Comparison of ENCODE assay signal across 1 cellular context in the genomic region with DNA sequence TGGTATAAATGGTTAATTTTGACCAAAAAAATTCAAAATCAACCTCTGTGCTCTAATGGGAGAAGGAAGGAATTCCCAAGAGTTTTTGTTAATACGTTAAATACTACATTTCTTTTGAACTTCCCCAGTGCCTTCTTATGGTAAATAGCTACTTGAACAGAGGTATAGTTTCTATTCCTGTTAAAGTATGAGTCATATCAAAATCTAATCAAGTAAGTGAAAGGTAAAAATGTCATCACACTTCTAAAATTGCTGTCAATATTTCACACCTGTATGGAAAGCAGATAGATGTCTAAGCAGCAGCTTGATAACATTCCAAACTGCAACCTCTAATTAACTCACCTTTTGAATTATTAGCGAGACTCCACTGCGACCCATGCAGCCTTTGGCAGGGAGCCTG.
TF ChIP-seq lines count a peak whose summit lies in the region.

No MANE protein-coding gene starts in this region.

TF ChIP-seq in SK-N-SH treated with all-trans-retinoic acid at 6 μM for 48 hours, 23 proteins besides CTCF, POLR2A, EP300 and RAD21 (continued from another document):
- TF ChIP-seq, protein P1, sequence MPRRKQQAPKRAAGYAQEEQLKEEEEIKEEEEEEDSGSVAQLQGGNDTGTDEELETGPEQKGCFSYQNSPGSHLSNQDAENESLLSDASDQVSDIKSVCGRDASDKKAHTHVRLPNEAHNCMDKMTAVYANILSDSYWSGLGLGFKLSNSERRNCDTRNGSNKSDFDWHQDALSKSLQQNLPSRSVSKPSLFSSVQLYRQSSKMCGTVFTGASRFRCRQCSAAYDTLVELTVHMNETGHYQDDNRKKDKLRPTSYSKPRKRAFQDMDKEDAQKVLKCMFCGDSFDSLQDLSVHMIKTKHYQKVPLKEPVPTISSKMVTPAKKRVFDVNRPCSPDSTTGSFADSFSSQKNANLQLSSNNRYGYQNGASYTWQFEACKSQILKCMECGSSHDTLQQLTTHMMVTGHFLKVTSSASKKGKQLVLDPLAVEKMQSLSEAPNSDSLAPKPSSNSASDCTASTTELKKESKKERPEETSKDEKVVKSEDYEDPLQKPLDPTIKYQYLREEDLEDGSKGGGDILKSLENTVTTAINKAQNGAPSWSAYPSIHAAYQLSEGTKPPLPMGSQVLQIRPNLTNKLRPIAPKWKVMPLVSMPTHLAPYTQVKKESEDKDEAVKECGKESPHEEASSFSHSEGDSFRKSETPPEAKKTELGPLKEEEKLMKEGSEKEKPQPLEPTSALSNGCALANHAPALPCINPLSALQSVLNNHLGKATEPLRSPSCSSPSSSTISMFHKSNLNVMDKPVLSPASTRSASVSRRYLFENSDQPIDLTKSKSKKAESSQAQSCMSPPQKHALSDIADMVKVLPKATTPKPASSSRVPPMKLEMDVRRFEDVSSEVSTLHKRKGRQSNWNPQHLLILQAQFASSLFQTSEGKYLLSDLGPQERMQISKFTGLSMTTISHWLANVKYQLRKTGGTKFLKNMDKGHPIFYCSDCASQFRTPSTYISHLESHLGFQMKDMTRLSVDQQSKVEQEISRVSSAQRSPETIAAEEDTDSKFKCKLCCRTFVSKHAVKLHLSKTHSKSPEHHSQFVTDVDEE (CRISPR knock-in tag; IDR thresholded peaks at IDR 0.05), result no peak
- no peak for TF ChIP-seq TOX (CRISPR knock-in tag; IDR thresholded peaks at IDR 0.05; ENCODE audit: borderline replicate concordance)
- TF ChIP-seq ZNF70 (CRISPR knock-in tag; IDR thresholded peaks at IDR 0.05), result no peak
- TF ChIP-seq BACH2 (CRISPR knock-in tag; IDR thresholded peaks at IDR 0.05; ENCODE audit: borderline replicate concordance), result no peak
- TF ChIP-seq, protein P2, sequence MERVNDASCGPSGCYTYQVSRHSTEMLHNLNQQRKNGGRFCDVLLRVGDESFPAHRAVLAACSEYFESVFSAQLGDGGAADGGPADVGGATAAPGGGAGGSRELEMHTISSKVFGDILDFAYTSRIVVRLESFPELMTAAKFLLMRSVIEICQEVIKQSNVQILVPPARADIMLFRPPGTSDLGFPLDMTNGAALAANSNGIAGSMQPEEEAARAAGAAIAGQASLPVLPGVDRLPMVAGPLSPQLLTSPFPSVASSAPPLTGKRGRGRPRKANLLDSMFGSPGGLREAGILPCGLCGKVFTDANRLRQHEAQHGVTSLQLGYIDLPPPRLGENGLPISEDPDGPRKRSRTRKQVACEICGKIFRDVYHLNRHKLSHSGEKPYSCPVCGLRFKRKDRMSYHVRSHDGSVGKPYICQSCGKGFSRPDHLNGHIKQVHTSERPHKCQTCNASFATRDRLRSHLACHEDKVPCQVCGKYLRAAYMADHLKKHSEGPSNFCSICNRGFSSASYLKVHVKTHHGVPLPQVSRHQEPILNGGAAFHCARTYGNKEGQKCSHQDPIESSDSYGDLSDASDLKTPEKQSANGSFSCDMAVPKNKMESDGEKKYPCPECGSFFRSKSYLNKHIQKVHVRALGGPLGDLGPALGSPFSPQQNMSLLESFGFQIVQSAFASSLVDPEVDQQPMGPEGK (CRISPR knock-in tag; IDR thresholded peaks at IDR 0.05; ENCODE audit: borderline replicate concordance), result no peak
